1 cellular context compared by ENCODE assay signal in the genomic region with DNA sequence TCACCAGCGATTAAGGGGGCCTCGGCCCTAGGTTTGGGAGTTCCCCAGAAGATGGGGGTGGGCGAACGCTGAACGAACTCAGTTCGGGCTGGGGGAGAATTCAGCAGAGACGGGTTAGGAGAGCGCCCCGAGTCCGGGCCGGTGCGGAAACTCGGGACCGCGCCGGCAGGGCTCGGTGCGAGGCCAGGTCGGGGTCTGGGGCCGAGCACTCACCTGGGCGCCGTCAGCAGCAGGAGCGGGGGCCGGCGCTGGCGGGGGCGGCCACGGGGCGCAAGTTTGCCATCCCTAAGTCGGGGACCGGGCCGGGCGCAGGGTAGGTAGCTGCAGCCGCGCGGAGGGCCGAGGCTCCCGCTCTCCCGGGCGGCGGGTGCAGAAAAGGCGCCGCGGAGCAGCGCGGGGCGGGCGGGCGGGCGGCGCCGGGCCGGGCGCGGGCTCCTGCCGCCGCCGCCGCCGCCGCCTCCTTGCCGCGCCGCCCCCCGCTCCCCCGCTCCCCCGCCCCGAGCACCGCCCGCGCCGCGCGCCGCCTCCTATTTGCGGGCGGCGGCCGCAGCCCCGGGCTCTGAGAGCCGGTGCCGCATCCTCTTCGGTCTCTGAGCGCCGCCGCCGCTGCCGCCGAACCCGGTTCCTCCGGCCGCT.
TF ChIP-seq lines count a peak whose summit lies in the region.

No MANE protein-coding gene starts in this region.

TF ChIP-seq in HepG2, 621 proteins besides CTCF, POLR2A, EP300 and RAD21:
- TF ChIP-seq, protein P1, sequence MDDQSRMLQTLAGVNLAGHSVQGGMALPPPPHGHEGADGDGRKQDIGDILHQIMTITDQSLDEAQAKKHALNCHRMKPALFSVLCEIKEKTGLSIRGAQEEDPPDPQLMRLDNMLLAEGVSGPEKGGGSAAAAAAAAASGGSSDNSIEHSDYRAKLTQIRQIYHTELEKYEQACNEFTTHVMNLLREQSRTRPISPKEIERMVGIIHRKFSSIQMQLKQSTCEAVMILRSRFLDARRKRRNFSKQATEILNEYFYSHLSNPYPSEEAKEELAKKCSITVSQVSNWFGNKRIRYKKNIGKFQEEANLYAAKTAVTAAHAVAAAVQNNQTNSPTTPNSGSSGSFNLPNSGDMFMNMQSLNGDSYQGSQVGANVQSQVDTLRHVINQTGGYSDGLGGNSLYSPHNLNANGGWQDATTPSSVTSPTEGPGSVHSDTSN (CRISPR knock-in tag; IDR thresholded peaks at IDR 0.05; ENCODE audit: borderline replicate concordance): no peak
- no peak for TF ChIP-seq MYC (CRISPR knock-in tag; IDR thresholded peaks at IDR 0.05; ENCODE audit: borderline replicate concordance)
- TF ChIP-seq ZNF557 (CRISPR knock-in tag; IDR thresholded peaks at IDR 0.05): no peak
- TF ChIP-seq, protein P2, sequence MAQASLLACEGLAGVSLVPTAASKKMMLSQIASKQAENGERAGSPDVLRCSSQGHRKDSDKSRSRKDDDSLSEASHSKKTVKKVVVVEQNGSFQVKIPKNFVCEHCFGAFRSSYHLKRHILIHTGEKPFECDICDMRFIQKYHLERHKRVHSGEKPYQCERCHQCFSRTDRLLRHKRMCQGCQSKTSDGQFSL (CRISPR knock-in tag; IDR thresholded peaks at IDR 0.05): no peak
- no peak for TF ChIP-seq KDM5B (CRISPR knock-in tag; IDR thresholded peaks at IDR 0.05; ENCODE audit: borderline replicate concordance)
- 0 out of 2 replicates have a peak, but pooled peaks have one; percentile 0 for TF ChIP-seq EZH2 (conservative IDR thresholded peaks at IDR 0.05; ENCODE audit: low read depth, low read length)
- TF ChIP-seq, protein P3, sequence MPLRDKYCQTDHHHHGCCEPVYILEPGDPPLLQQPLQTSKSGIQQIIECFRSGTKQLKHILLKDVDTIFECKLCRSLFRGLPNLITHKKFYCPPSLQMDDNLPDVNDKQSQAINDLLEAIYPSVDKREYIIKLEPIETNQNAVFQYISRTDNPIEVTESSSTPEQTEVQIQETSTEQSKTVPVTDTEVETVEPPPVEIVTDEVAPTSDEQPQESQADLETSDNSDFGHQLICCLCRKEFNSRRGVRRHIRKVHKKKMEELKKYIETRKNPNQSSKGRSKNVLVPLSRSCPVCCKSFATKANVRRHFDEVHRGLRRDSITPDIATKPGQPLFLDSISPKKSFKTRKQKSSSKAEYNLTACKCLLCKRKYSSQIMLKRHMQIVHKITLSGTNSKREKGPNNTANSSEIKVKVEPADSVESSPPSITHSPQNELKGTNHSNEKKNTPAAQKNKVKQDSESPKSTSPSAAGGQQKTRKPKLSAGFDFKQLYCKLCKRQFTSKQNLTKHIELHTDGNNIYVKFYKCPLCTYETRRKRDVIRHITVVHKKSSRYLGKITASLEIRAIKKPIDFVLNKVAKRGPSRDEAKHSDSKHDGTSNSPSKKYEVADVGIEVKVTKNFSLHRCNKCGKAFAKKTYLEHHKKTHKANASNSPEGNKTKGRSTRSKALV (CRISPR knock-in tag; IDR thresholded peaks at IDR 0.05): peak; percentile 24; the same call in 1 of the 2 replicates
- no peak for TF ChIP-seq RFXAP (CRISPR knock-in tag; IDR thresholded peaks at IDR 0.05; ENCODE audit: borderline replicate concordance)
- TF ChIP-seq RARG (CRISPR knock-in tag; IDR thresholded peaks at IDR 0.05; ENCODE audit: low read depth): no peak
TF ChIP-seq in HepG2: peak in this region for 2.
